In genomic region chr11:70201876-70202861, GRCh38 we compare ENCODE assay signal across 7 cellular contexts. TPM values are rescaled to one million over a fixed set of nuclear protein-coding genes. Genes with fewer than 3 reads are reported as not detected.
DNase-seq lines count a peak whose midpoint lies in the region; ATAC-seq and TF ChIP-seq lines count a peak whose summit lies in the region.

No MANE protein-coding gene starts in this region.

- H3K36me3 ChIP-seq in KMS-11 (ENCODE audit: insufficient read depth): no peaks in the 10 kb centered on the region
- peaks cover 10% of the 10 kb centered on the region for H3K36me3 ChIP-seq in iPS-15b (ENCODE audit: control insufficient read depth, insufficient read depth, low read length)
- H3K36me3 ChIP-seq in stomach smooth muscle (ENCODE audit: control insufficient read depth in 2 of 2, insufficient read depth in 2 of 2, low read length in 2 of 2): peaks cover 9 to 12% of the 10 kb centered on the region in 2 donors

- intact Hi-C loops in activated CD8-positive, alpha-beta T cell treated with anti-CD3 and anti-CD28 coated beads for 36 hours (cut with micrococcal nuclease): loop anchor here (10.0 kb wide), 1 partner anchor 63 kb away; no protein-coding TSS in a partner anchor

- peaks cover 30% of the 10 kb centered on the region for H3K4me1 Mint-ChIP-seq in activated CD8-positive, alpha-beta T cell treated with anti-CD3 and anti-CD28 coated beads for 36 hours (ENCODE audit: low read depth)

- no peak overlapping the region for H3K4me2 ChIP-seq in KMS-11

- H3K4me3 ChIP-seq in KMS-11 (IDR thresholded peaks at IDR 0.05; ENCODE audit: insufficient read depth, low read depth, low read length): no peak overlapping the region
- peak overlapping the region; percentile 76 for H3K4me3 ChIP-seq in iPS-15b (ENCODE audit: low read depth, low read length)
- peak overlapping the region; percentile 86 to 93 for H3K4me3 ChIP-seq in stomach smooth muscle (ENCODE audit: low read length in 2 of 2)

- peaks cover 10% of the 10 kb centered on the region for H3K4me1 ChIP-seq in KMS-11 (ENCODE audit: low read depth, poor library complexity, severe bottlenecking)
- peaks cover 11% of the 10 kb centered on the region for H3K4me1 ChIP-seq in iPS-15b (ENCODE audit: control insufficient read depth, insufficient read depth, low read length)
- H3K4me1 ChIP-seq in stomach smooth muscle (ENCODE audit: control insufficient read depth, insufficient read depth, low read length): peaks cover 16% of the 10 kb centered on the region

- H3K36me3 Mint-ChIP-seq in activated CD8-positive, alpha-beta T cell treated with anti-CD3 and anti-CD28 coated beads for 36 hours (ENCODE audit: low read depth): peaks cover 28% of the 10 kb centered on the region

- peak overlapping the region; percentile 97 for H3K4me3 Mint-ChIP-seq in activated CD8-positive, alpha-beta T cell treated with anti-CD3 and anti-CD28 coated beads for 36 hours

- POLR2A ChIA-PET in activated CD8-positive, alpha-beta T cell treated with anti-CD3 and anti-CD28 coated beads for 36 hours (lab: Charles Lee): interaction anchor here (0.6 to 2.3 kb wide), 2 partner anchors 9 to 975 kb away, joined by 3 to 6 read pairs; no protein-coding TSS in a partner anchor
- POLR2A ChIA-PET in GM10248 (lab: Yijun Ruan, JAX): no interaction called here

- H3K9me3 ChIP-seq in iPS-15b (ENCODE audit: control insufficient read depth, insufficient read depth, low read length): no peaks in the 10 kb centered on the region
- H3K9me3 ChIP-seq in stomach smooth muscle (ENCODE audit: control insufficient read depth in 2 of 2, low read length in 2 of 2): no peaks in the 10 kb centered on the region

- peak overlapping the region; percentile 91 for H3K27ac Mint-ChIP-seq in activated CD8-positive, alpha-beta T cell treated with anti-CD3 and anti-CD28 coated beads for 36 hours

- TF ChIP-seq CTCF in KMS-11 (conservative IDR thresholded peaks at IDR 0.05; ENCODE audit: low read depth, low read length): no peak
- TF ChIP-seq CTCF in activated CD8-positive, alpha-beta T cell treated with anti-CD3 and anti-CD28 coated beads for 36 hours (IDR thresholded peaks at IDR 0.05): no peak
- TF ChIP-seq CTCF in GM10248 (IDR thresholded peaks at IDR 0.05; ENCODE audit: control extremely low read depth, extremely low read depth, low read depth, missing control alignments): no peak

- no peak for DNase-seq in activated CD8-positive, alpha-beta T cell treated with anti-CD3 and anti-CD28 coated beads for 36 hours
- no peak for DNase-seq in GM10248 (ENCODE audit: extremely low spot score)
- no peak for DNase-seq in activated effector memory CD4-positive, alpha-beta T cell treated with anti-CD3 and anti-CD28 coated beads, Interleukin-2, amount 50 U/mL, for 16 hours

- CTCF ChIA-PET in activated CD8-positive, alpha-beta T cell treated with anti-CD3 and anti-CD28 coated beads for 36 hours (lab: Charles Lee): interaction anchor here (2.0 kb wide), 1 partner anchor 283 kb away, joined by 7 read pairs; no protein-coding TSS in a partner anchor
- CTCF ChIA-PET in GM10248 (lab: Yijun Ruan, JAX): interaction anchor here (1.0 to 1.9 kb wide), 3 partner anchors 283 to 293 kb away, joined by 3 to 4 read pairs (median 4); no protein-coding TSS in a partner anchor

- peaks cover 25% of the 10 kb centered on the region for H3K79me2 ChIP-seq in KMS-11 (ENCODE audit: insufficient read depth, low read depth)

- no peaks in the 10 kb centered on the region for H3K9me3 Mint-ChIP-seq in activated CD8-positive, alpha-beta T cell treated with anti-CD3 and anti-CD28 coated beads for 36 hours

- peaks cover 1% of the 10 kb centered on the region for H3K27me3 Mint-ChIP-seq in activated CD8-positive, alpha-beta T cell treated with anti-CD3 and anti-CD28 coated beads for 36 hours

- peaks cover 3% of the 10 kb centered on the region; the same call in 1 of the 2 replicates for H3K27me3 ChIP-seq in KMS-11 (ENCODE audit: insufficient read depth, low read depth)
- H3K27me3 ChIP-seq in iPS-15b (ENCODE audit: control insufficient read depth, insufficient read depth, low read length): no peaks in the 10 kb centered on the region
- H3K27me3 ChIP-seq in stomach smooth muscle (ENCODE audit: control insufficient read depth in 1 of 2, insufficient read depth in 2 of 2, low read length in 2 of 2): peaks cover 3 to 4% of the 10 kb centered on the region in 2 donors

- no peak overlapping the region for H3K9ac ChIP-seq in KMS-11
- peak overlapping the region; percentile 37 for H3K9ac ChIP-seq in iPS-15b (ENCODE audit: low read depth, low read length)
- peak overlapping the region in 1 of 2 donors; percentile 73 for H3K9ac ChIP-seq in stomach smooth muscle (ENCODE audit: low read length in 2 of 2)

- 0 out of 2 replicates have a peak, but pooled peaks cover 8% of the 10 kb centered on the region for H4K20me1 ChIP-seq in KMS-11 (ENCODE audit: insufficient read depth)

- no peak for ATAC-seq in activated CD8-positive, alpha-beta T cell treated with anti-CD3 and anti-CD28 coated beads for 36 hours
- ATAC-seq in GM21526 (IDR thresholded peaks at IDR 0.05; ENCODE audit: low FRiP score, unreplicated experiment): no peak

- H2AFZ ChIP-seq in KMS-11 (ENCODE audit: low read depth): peak overlapping the region; percentile 39; the same call in 1 of the 2 replicates

- H3K27ac ChIP-seq in KMS-11 (0 out of 2 replicates have a peak overlapping the region, but pooled peaks have one; percentile 95), stomach smooth muscle (ENCODE audit: low read length) (no peak overlapping the region)

RNA-seq across cellular contexts. Expression of gene FADD, which starts 0.9 kb away (rescaled TPM):
- 10 to 100 TPM; 27.6 to 29.6 TPM for total RNA-seq in activated CD8-positive, alpha-beta T cell treated with anti-CD3 and anti-CD28 coated beads for 36 hours
